ENCODE assay signal across 20 cellular contexts in the genomic region with DNA sequence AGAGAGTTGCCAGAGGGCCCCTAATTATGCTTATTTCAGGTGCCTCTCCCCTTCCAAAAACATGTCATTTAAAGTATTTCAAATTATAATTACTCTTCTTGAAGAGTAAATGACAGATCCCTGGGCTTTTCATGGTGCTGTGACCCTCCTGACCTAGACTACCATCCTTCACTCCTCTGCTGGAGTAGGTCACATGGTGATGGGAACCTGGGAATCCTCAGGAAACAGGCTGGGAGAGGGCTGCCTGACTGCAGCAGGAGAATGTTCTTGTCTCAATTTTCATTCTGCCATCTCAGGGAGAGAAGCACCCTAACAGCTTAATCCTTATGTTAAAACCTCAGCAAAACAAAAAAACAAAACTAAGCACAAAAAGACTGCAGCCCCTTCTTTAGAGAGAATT.
"Had no signal": no experiment of that assay in that cellular context is flagged by ENCODE, and none has a peak within 500 bp of the region (broad histone marks: within the 10 kb centered on the region; RNA-seq: fewer than 3 reads in every experiment).

No MANE protein-coding gene starts in this region.

- DNase-seq: cerebellar nuclear complex; colonic mucosa; dermis blood vessel endothelial cell; esophagus squamous epithelium; foreskin fibroblast; kidney glomerular epithelial cell; mammary epithelial cell; natural killer cell; occipital lobe; pancreas; psoas muscle; spleen; stimulated activated CD4-positive, alpha-beta T cell treated with anti-CD3 and anti-CD28 coated beads, Interleukin-15, amount 100 ng/mL, for 24 hours; stimulated activated CD4-positive, alpha-beta T cell treated with anti-CD3 and anti-CD28 coated beads, Interleukin-1b, Interleukin-23, amount 100 ng/mL, for 48 hours; stimulated activated CD4-positive, alpha-beta T cell treated with anti-CD3 and anti-CD28 coated beads, Interleukin-4, amount 100 ng/mL, for 24 hours had no signal

- ATAC-seq: left lobe of liver; natural killer cell; pancreas; psoas muscle; sciatic nerve; stimulated activated memory B cell treated with anti-CD40 and anti-IgM and Interleukin-4, amounts not matched to agents 10 μg/mL and 1 μg/mL and 100 μg/mL, for 72 hours had no signal

- H3K4me3 ChIP-seq: colonic mucosa, esophagus squamous epithelium, pancreas, psoas muscle, spleen, tibial nerve had no signal

- H3K36me3 ChIP-seq: colonic mucosa, esophagus squamous epithelium, pancreas, spleen, tibial nerve had no signal

- H3K4me3 Mint-ChIP-seq: natural killer cell; stimulated activated memory B cell treated with anti-CD40 and anti-IgM and Interleukin-4, amounts not matched to agents 10 μg/mL and 1 μg/mL and 100 μg/mL, for 72 hours; stimulated activated naive CD8-positive, alpha-beta T cell treated with anti-CD3 and anti-CD28 coated beads, Interleukin-15, Interleukin-2, amounts not matched to agents 100 ng/mL and 50 ng/mL, for 24 hours had no signal

- H3K4me1 ChIP-seq: colonic mucosa, esophagus squamous epithelium, pancreas, psoas muscle, spleen, tibial nerve had no signal

- H3K36me3 Mint-ChIP-seq: natural killer cell; stimulated activated memory B cell treated with anti-CD40 and anti-IgM and Interleukin-4, amounts not matched to agents 10 μg/mL and 1 μg/mL and 100 μg/mL, for 72 hours had no signal

- H3K9me3 ChIP-seq: colonic mucosa, esophagus squamous epithelium, pancreas, psoas muscle, spleen, tibial nerve had no signal

- H3K27ac ChIP-seq: colonic mucosa, esophagus squamous epithelium, pancreas, psoas muscle, spleen, tibial nerve had no signal

- H3K9me3 Mint-ChIP-seq: stimulated activated memory B cell treated with anti-CD40 and anti-IgM and Interleukin-4, amounts not matched to agents 10 μg/mL and 1 μg/mL and 100 μg/mL, for 72 hours had no signal

- H3K4me1 Mint-ChIP-seq: stimulated activated memory B cell treated with anti-CD40 and anti-IgM and Interleukin-4, amounts not matched to agents 10 μg/mL and 1 μg/mL and 100 μg/mL, for 72 hours had no signal

- H3K27me3 ChIP-seq: colonic mucosa, esophagus squamous epithelium, pancreas, spleen, tibial nerve had no signal

- H3K27ac Mint-ChIP-seq: natural killer cell; stimulated activated memory B cell treated with anti-CD40 and anti-IgM and Interleukin-4, amounts not matched to agents 10 μg/mL and 1 μg/mL and 100 μg/mL, for 72 hours; stimulated activated naive CD8-positive, alpha-beta T cell treated with anti-CD3 and anti-CD28 coated beads, Interleukin-15, Interleukin-2, amounts not matched to agents 100 ng/mL and 50 ng/mL, for 24 hours had no signal

- H3K27me3 Mint-ChIP-seq: stimulated activated naive CD8-positive, alpha-beta T cell treated with anti-CD3 and anti-CD28 coated beads, Interleukin-15, Interleukin-2, amounts not matched to agents 100 ng/mL and 50 ng/mL, for 24 hours had no signal
